13 cellular contexts compared by ENCODE assay signal in the genomic region with DNA sequence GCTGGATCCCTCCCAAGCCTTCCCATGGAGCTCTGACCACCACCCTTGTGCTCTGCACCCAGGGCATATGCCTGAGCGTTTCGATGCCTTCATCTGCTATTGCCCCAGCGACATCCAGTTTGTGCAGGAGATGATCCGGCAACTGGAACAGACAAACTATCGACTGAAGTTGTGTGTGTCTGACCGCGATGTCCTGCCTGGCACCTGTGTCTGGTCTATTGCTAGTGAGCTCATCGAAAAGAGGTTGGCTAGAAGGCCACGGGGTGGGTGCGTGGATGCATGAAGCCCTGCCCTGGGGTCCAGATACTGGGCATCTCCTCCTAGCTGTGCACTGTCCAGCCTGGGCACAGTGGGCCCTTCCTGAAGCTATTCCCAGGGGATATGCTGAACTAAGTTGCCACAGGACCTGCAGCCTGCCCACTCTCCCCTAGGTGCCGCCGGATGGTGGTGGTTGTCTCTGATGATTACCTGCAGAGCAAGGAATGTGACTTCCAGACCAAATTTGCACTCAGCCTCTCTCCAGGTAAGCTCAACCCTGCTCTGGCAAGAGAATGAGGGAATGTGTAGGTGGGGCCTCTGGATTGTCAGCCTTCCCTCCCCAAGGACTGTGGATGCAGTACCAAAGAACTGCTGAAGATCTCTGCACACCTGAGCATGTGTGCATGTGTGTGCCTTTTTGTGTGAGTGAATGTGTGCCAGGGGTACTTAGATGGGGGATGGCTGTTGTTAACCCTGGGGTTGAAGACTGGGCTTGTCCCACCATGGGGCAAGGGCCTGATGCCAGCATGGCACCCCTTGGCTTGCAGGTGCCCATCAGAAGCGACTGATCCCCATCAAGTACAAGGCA. TPM values are rescaled to one million over a fixed set of nuclear protein-coding genes. Genes with fewer than 3 reads are reported as not detected.
DNase-seq lines count a peak whose midpoint lies in the region; ATAC-seq and TF ChIP-seq lines count a peak whose summit lies in the region.
"Had no signal": no experiment of that assay in that cellular context is flagged by ENCODE, and none has a peak within 500 bp of the region (broad histone marks: within the 10 kb centered on the region; RNA-seq: fewer than 3 reads in every experiment).

No MANE protein-coding gene starts in this region.

- peaks cover 35% of the 10 kb centered on the region for H3K36me3 Mint-ChIP-seq in activated CD8-positive, alpha-beta memory T cell treated with anti-CD3 and anti-CD28 coated beads, Interleukin-2, amount 10 ng/mL, durations not matched to agents 7 days and 5 days
- peaks cover 43% of the 10 kb centered on the region for H3K36me3 Mint-ChIP-seq in activated B cell treated with CpG ODN at 0.5 μM for 24 hours (ENCODE audit: low read depth)

- ATAC-seq in activated CD8-positive, alpha-beta memory T cell treated with anti-CD3 and anti-CD28 coated beads, Interleukin-2, amount 10 ng/mL, durations not matched to agents 7 days and 5 days, result no peak
- no peak for ATAC-seq in activated B cell treated with CpG ODN at 0.5 μM for 24 hours (ENCODE audit: low read depth)
- no peak for ATAC-seq in GM21717 (IDR thresholded peaks at IDR 0.05; ENCODE audit: unreplicated experiment)
- ATAC-seq in HG03378 (IDR thresholded peaks at IDR 0.05; ENCODE audit: unreplicated experiment), result no peak
- ATAC-seq: left colon, pancreas had no signal

- no peaks in the 10 kb centered on the region for H3K9me3 Mint-ChIP-seq in activated CD8-positive, alpha-beta memory T cell treated with anti-CD3 and anti-CD28 coated beads, Interleukin-2, amount 10 ng/mL, durations not matched to agents 7 days and 5 days (ENCODE audit: low read depth)
- H3K9me3 Mint-ChIP-seq in activated B cell treated with CpG ODN at 0.5 μM for 24 hours, result no peaks in the 10 kb centered on the region

- CTCF ChIA-PET in activated CD8-positive, alpha-beta memory T cell treated with anti-CD3 and anti-CD28 coated beads, Interleukin-2, amount 10 ng/mL, durations not matched to agents 7 days and 5 days (lab: Charles Lee), result interaction anchor here (0.9 to 2.2 kb wide), 4 partner anchors 13 to 23 kb away, joined by 3 to 10 read pairs (median 4); no protein-coding TSS in a partner anchor
- CTCF ChIA-PET in activated B cell treated with CpG ODN at 0.5 μM for 24 hours (lab: Charles Lee), result interaction anchor here (1.4 kb wide), 1 partner anchor 27 kb away, joined by 5 read pairs; no protein-coding TSS in a partner anchor

- H3K27ac Mint-ChIP-seq in activated CD8-positive, alpha-beta memory T cell treated with anti-CD3 and anti-CD28 coated beads, Interleukin-2, amount 10 ng/mL, durations not matched to agents 7 days and 5 days, result no peak overlapping the region
- H3K27ac Mint-ChIP-seq in activated B cell treated with CpG ODN at 0.5 μM for 24 hours, result peak overlapping the region; percentile 99

- POLR2A ChIA-PET in activated B cell treated with CpG ODN at 0.5 μM for 24 hours (lab: Charles Lee), result interaction anchor here (1.3 to 8.4 kb wide), 2 partner anchors 8 to 24 kb away, joined by 3 to 217 read pairs; a partner anchor contains a TSS

- peak overlapping the region; percentile 84 for H3K4me3 Mint-ChIP-seq in activated CD8-positive, alpha-beta memory T cell treated with anti-CD3 and anti-CD28 coated beads, Interleukin-2, amount 10 ng/mL, durations not matched to agents 7 days and 5 days
- peak overlapping the region; percentile 97 for H3K4me3 Mint-ChIP-seq in activated B cell treated with CpG ODN at 0.5 μM for 24 hours

- DNase-seq in activated CD8-positive, alpha-beta memory T cell treated with anti-CD3 and anti-CD28 coated beads, Interleukin-2, amount 10 ng/mL, durations not matched to agents 7 days and 5 days, result peak; percentile 39
- no peak for DNase-seq in activated CD8-positive, alpha-beta memory T cell treated with anti-CD3 and anti-CD28 coated beads for 24 hours
- DNase-seq in activated B cell treated with CpG ODN at 0.5 μM for 24 hours, result no peak
- peak; percentile 59 for DNase-seq in islet precursor cell
- DNase-seq in stimulated activated CD8-positive, alpha-beta memory T cell treated with anti-CD3 and anti-CD28 coated beads, Interleukin-4, amount 100 ng/mL, for 48 hours, result peak; percentile 18
- no peak for DNase-seq in NCI-H1436 treated with DMSO at 0.1 percent for 48 hours (lab: John Stamatoyannopoulos, UW)
- DNase-seq: ACHN, colonic mucosa, left colon, NCI-H2081 treated with DMSO at 0.1 percent for 48 hours, pancreas had no signal

- TF ChIP-seq CTCF in activated B cell treated with CpG ODN at 0.5 μM for 24 hours (IDR thresholded peaks at IDR 0.05), result no peak

- peaks cover 42% of the 10 kb centered on the region for H3K4me1 Mint-ChIP-seq in activated CD8-positive, alpha-beta memory T cell treated with anti-CD3 and anti-CD28 coated beads, Interleukin-2, amount 10 ng/mL, durations not matched to agents 7 days and 5 days
- H3K4me1 Mint-ChIP-seq in activated B cell treated with CpG ODN at 0.5 μM for 24 hours, result peaks cover 65% of the 10 kb centered on the region

- intact Hi-C loops in activated B cell treated with CpG ODN at 0.5 μM for 24 hours (cut with micrococcal nuclease), result no loop called here

- no peaks in the 10 kb centered on the region for H3K27me3 Mint-ChIP-seq in activated CD8-positive, alpha-beta memory T cell treated with anti-CD3 and anti-CD28 coated beads, Interleukin-2, amount 10 ng/mL, durations not matched to agents 7 days and 5 days
- H3K27me3 Mint-ChIP-seq in activated B cell treated with CpG ODN at 0.5 μM for 24 hours, result no peaks in the 10 kb centered on the region

RNA-seq across cellular contexts. Expression of a gene that starts 2.1 kb away (rescaled TPM):
- 10 to 100 TPM; 69.3 to 70.3 TPM for total RNA-seq in activated CD8-positive, alpha-beta memory T cell treated with anti-CD3 and anti-CD28 coated beads, Interleukin-2, amount 10 ng/mL, durations not matched to agents 7 days and 5 days
- 60.1 and 62.7 TPM in 2 replicates for total RNA-seq in activated B cell treated with CpG ODN at 0.5 μM for 24 hours

RNA-seq across cellular contexts. Expression of a gene that starts 3.6 kb away (rescaled TPM):
- 10 to 100 TPM; 91.3 to 91.7 TPM for total RNA-seq in activated CD8-positive, alpha-beta memory T cell treated with anti-CD3 and anti-CD28 coated beads, Interleukin-2, amount 10 ng/mL, durations not matched to agents 7 days and 5 days
- 78.1 and 79.6 TPM in 2 replicates for total RNA-seq in activated B cell treated with CpG ODN at 0.5 μM for 24 hours

RNA-seq across cellular contexts. Expression of a gene that starts 24.8 kb away (rescaled TPM):
- total RNA-seq in activated CD8-positive, alpha-beta memory T cell treated with anti-CD3 and anti-CD28 coated beads, Interleukin-2, amount 10 ng/mL, durations not matched to agents 7 days and 5 days, result 10 to 100 TPM; 47.8 to 56.3 TPM
- 34.8 and 40.2 TPM in 2 replicates for total RNA-seq in activated B cell treated with CpG ODN at 0.5 μM for 24 hours

Comparison
In these comparisons a context has a peak if more than half of its experiments do, and no peak if none do; other contexts are left out.
1. DNase-seq: peak in activated CD8-positive, alpha-beta memory T cell treated with anti-CD3 and anti-CD28 coated beads, Interleukin-2, amount 10 ng/mL, durations not matched to agents 7 days and 5 days (single experiment), islet precursor cell (single experiment) and stimulated activated CD8-positive, alpha-beta memory T cell treated with anti-CD3 and anti-CD28 coated beads, Interleukin-4, amount 100 ng/mL, for 48 hours (single experiment); none in activated CD8-positive, alpha-beta memory T cell treated with anti-CD3 and anti-CD28 coated beads for 24 hours (single experiment), activated B cell treated with CpG ODN at 0.5 μM for 24 hours (single experiment) and NCI-H1436 treated with DMSO at 0.1 percent for 48 hours (single experiment).